In the genomic region with DNA sequence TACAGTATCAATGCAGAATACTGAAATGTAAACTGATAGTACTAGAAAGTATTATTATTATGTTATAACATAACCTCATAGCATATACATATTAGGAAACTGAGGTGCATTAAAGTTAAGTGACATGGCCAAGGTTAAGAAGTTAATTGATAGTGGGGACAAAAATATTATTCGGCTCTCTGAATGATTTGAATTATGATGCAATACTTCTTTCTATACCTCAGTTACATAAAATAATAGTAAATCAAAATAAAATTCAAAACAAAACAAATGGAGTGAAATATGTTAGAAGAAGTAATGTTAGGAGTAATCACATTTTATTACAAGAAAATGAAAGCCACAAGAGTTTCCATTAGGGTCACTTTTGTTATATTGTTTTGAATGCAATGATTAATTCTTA, we compare ENCODE assay signal across 20 cellular contexts.
DNase-seq lines count a peak whose midpoint lies in the region; ATAC-seq, FAIRE-seq and TF ChIP-seq lines count a peak whose summit lies in the region.
"Had no signal": no experiment of that assay in that cellular context is flagged by ENCODE, and none has a peak within 500 bp of the region (broad histone marks: within the 10 kb centered on the region; RNA-seq: fewer than 3 reads in every experiment).

No MANE protein-coding gene starts in this region.

- intact Hi-C loops in IMR-90 (cut with micrococcal nuclease) (no loop called here), sciatic nerve (cut with DNase I) (no loop called here)

- H3K14ac ChIP-seq in IMR-90 (replicated peaks; ENCODE audit: low read depth, low read length) (no peak overlapping the region), H1 (ENCODE audit: insufficient read length) (no peak overlapping the region)

- TF ChIP-seq RAD21 in IMR-90 (IDR thresholded peaks at IDR 0.05; ENCODE audit: low read length): no peak
- TF ChIP-seq RAD21 in H1 (IDR thresholded peaks at IDR 0.05 in 1 of 2, conservative IDR thresholded peaks at IDR 0.05 in 1 of 2; ENCODE audit: low read depth in 2 of 2, low read length in 2 of 2): no peak

- no peak overlapping the region for H2BK5ac ChIP-seq in IMR-90 (ENCODE audit: low read depth, low read length, poor library complexity, severe bottlenecking)
- H2BK5ac ChIP-seq in H1 (ENCODE audit: low read depth, low read length): no peak overlapping the region

- dilution Hi-C loops in IMR-90 (cut with HindIII; ENCODE audit: low sequenced_read_pairs, unreplicated experiment): no loop called here

- WGBS in IMR-90 (ENCODE audit: extremely low coverage in 2 of 2, insufficient read length in 1 of 2), 2 experiments: no CpG with 5 or more reads among the region's 1 CpG
- WGBS in H1 (ENCODE audit: extremely low coverage in 1 of 2, insufficient coverage in 1 of 2, insufficient read length in 1 of 2, insufficient replicate concordance in 2 of 2, low coverage in 1 of 2, low lambda C conversion rate in 2 of 2, missing lambda C conversion rate in 1 of 2), 2 experiments: 96% methylated on average over 1 of the region's 1 CpG; no CpG with 5 or more reads in 1 of the 2 experiments

- TF ChIP-seq POLR2A in IMR-90 (IDR thresholded peaks at IDR 0.05; ENCODE audit: low read depth, low read length) (no peak), H1 (IDR thresholded peaks at IDR 0.05; ENCODE audit: control extremely low read depth in 1 of 2, low read depth in 2 of 2, low read length in 2 of 2) (no peak)

- H3K36me3 ChIP-seq in IMR-90 (ENCODE audit: control insufficient read depth, insufficient read depth, low read length) (no peaks in the 10 kb centered on the region), H1 (ENCODE audit: control insufficient read depth in 2 of 4, insufficient read depth in 4 of 4, low read length in 3 of 4) (no peaks in the 10 kb centered on the region)
- H3K36me3 ChIP-seq: BE2C, BLaER1 had no signal

- H4K8ac ChIP-seq in IMR-90 (ENCODE audit: low read depth in 2 of 2, low read length in 2 of 2): no peak overlapping the region
- H4K8ac ChIP-seq in H1 (ENCODE audit: extremely low read depth, insufficient read depth, low read length): no peak overlapping the region

- H3K4me2 ChIP-seq in IMR-90 (ENCODE audit: low read depth, low read length) (no peak overlapping the region), H1 (ENCODE audit: insufficient read depth in 1 of 2, low read depth in 2 of 2, low read length in 2 of 2) (no peak overlapping the region)
- H3K4me2 ChIP-seq: BLaER1 had no signal

- CTCF ChIA-PET in IMR-90 (lab: Yijun Ruan, JAX) (no interaction called here), H1 (lab: Charles Lee; ENCODE audit: partially characterized antibody) (interaction anchor here (1.3 kb wide), 1 partner anchor 18 kb away, joined by 3 read pairs; no protein-coding TSS in a partner anchor)

- H3K79me2 ChIP-seq in H1 (ENCODE audit: control insufficient read depth in 1 of 2, insufficient read depth in 2 of 2, low read length in 2 of 2): no peaks in the 10 kb centered on the region

- H3K18ac ChIP-seq in IMR-90 (ENCODE audit: low read depth, low read length): no peak overlapping the region
- no peak overlapping the region for H3K18ac ChIP-seq in H1 (ENCODE audit: extremely low read depth, low read length)

- H2AK9ac ChIP-seq in IMR-90 (replicated peaks; ENCODE audit: low read depth, low read length, poor library complexity): no peak overlapping the region

- H2BK120ac ChIP-seq in IMR-90 (ENCODE audit: low read depth, low read length) (no peak overlapping the region), H1 (replicated peaks; ENCODE audit: low read depth, low read length) (no peak overlapping the region)

- FAIRE-seq in D721Med (lab: Jason Lieb, UNC) (peak; percentile 48), H1 (lab: Jason Lieb, UNC) (no peak)
- FAIRE-seq: A204.1, G401.6, GM12891, GM19239 had no signal

- H3K56ac ChIP-seq in IMR-90 (ENCODE audit: extremely low read depth, insufficient read depth, low read length) (no peak overlapping the region), H1 (replicated peaks; ENCODE audit: insufficient read length, low read depth, low read length) (no peak overlapping the region)

- H2AFZ ChIP-seq in IMR-90 (replicated peaks; ENCODE audit: low read length, poor library complexity): no peak overlapping the region
- no peak overlapping the region for H2AFZ ChIP-seq in H1 (ENCODE audit: low read length)

- H3K23ac ChIP-seq in IMR-90 (ENCODE audit: low read depth, low read length) (no peak overlapping the region), H1 (ENCODE audit: insufficient read length) (no peak overlapping the region)

- H3K9ac ChIP-seq in IMR-90 (ENCODE audit: low read depth, low read length): no peak overlapping the region
- H3K9ac ChIP-seq in H1 (replicated peaks in 1 of 4; ENCODE audit: extremely low read depth in 1 of 4, low read depth in 3 of 4, low read length in 3 of 4): no peak overlapping the region
- H3K9ac ChIP-seq: BLaER1 had no signal

- H3K27me3 ChIP-seq in IMR-90 (ENCODE audit: control insufficient read depth, insufficient read depth, low read length): no peaks in the 10 kb centered on the region
- no peaks in the 10 kb centered on the region for H3K27me3 ChIP-seq in H1 (replicated peaks in 1 of 4; ENCODE audit: control insufficient read depth in 3 of 4, extremely low read depth in 1 of 4, insufficient read depth in 3 of 4, low read length in 3 of 4)
- H3K27me3 ChIP-seq: BE2C, BLaER1 had no signal

- no peak overlapping the region for H2BK20ac ChIP-seq in IMR-90 (ENCODE audit: low read depth, low read length)
- no peak overlapping the region for H2BK20ac ChIP-seq in H1 (ENCODE audit: low read length)

- no peak for TF ChIP-seq EP300 in H1 (IDR thresholded peaks at IDR 0.05; ENCODE audit: borderline replicate concordance in 1 of 2, low read depth in 2 of 2, low read length in 2 of 2)

- H4K20me1 ChIP-seq in IMR-90 (ENCODE audit: insufficient read depth, low read length) (no peaks in the 10 kb centered on the region), H1 (replicated peaks in 1 of 2; ENCODE audit: control insufficient read depth in 1 of 2, insufficient read depth in 2 of 2, low read length in 2 of 2) (no peaks in the 10 kb centered on the region)
- H4K20me1 ChIP-seq: BLaER1 had no signal

- no peaks in the 10 kb centered on the region for H3K79me1 ChIP-seq in IMR-90 (ENCODE audit: low read depth in 1 of 2, low read length in 2 of 2)
- H3K79me1 ChIP-seq in H1 (ENCODE audit: low read depth, low read length): no peaks in the 10 kb centered on the region

- H3K9me3 ChIP-seq in IMR-90 (ENCODE audit: control insufficient read depth, insufficient read depth, low read length): no peaks in the 10 kb centered on the region
- H3K9me3 ChIP-seq in H1 (ENCODE audit: insufficient read depth in 2 of 2, low read depth in 1 of 2, low read length in 1 of 2): no peaks in the 10 kb centered on the region
- H3K9me3 ChIP-seq: BE2C, BLaER1 had no signal

- H4K91ac ChIP-seq in IMR-90 (ENCODE audit: insufficient read depth, low read depth, low read length): no peak overlapping the region
- no peak overlapping the region for H4K91ac ChIP-seq in H1 (replicated peaks; ENCODE audit: insufficient read length, low read length)

- no peak overlapping the region for H3K4me3 ChIP-seq in IMR-90 (ENCODE audit: insufficient read depth, low read depth, low read length)
- H3K4me3 ChIP-seq in H1 (ENCODE audit: extremely low read depth in 1 of 4, insufficient read depth in 2 of 4, low read depth in 3 of 4, low read length in 4 of 4): no peak overlapping the region
- H3K4me3 ChIP-seq: BLaER1 had no signal

- H2AK5ac ChIP-seq in IMR-90 (ENCODE audit: low read depth, low read length) (no peak overlapping the region), H1 (ENCODE audit: low read depth, low read length) (no peak overlapping the region)

- H2BK15ac ChIP-seq in IMR-90 (ENCODE audit: low read depth, low read length): no peak overlapping the region
- H2BK15ac ChIP-seq in H1 (ENCODE audit: low read length): no peak overlapping the region

- POLR2A ChIA-PET in IMR-90 (lab: Charles Lee; ENCODE audit: unreplicated experiment): no interaction called here
- POLR2A ChIA-PET in H1 (lab: Charles Lee; ENCODE audit: partially characterized antibody): no interaction called here

- BruUV-seq in IMR-90 (replicated peaks; lab: Mats Ljungman, UMichigan): no TSS peak

- ATAC-seq in IMR-90 (ENCODE audit: low read depth): no peak
- no peak for ATAC-seq in sciatic nerve

- TF ChIP-seq CTCF in D721Med (IDR thresholded peaks at IDR 0.05; ENCODE audit: insufficient read depth, missing control alignments): no peak
- TF ChIP-seq CTCF in IMR-90 (conservative IDR thresholded peaks at IDR 0.05; ENCODE audit: low read depth, low read length): no peak
- no peak for TF ChIP-seq CTCF in H1 (IDR thresholded peaks at IDR 0.05; ENCODE audit: control extremely low read depth in 1 of 3, insufficient read depth in 1 of 3, low read depth in 1 of 3, low read length in 3 of 3)

- H3K27ac ChIP-seq in IMR-90 (ENCODE audit: insufficient read depth, low read length) (no peak overlapping the region), H1 (ENCODE audit: low read depth, low read length) (no peak overlapping the region)
- H3K27ac ChIP-seq: BLaER1 had no signal

- H4K5ac ChIP-seq in IMR-90 (ENCODE audit: low read depth, low read length): no peak overlapping the region
- no peak overlapping the region for H4K5ac ChIP-seq in H1 (ENCODE audit: insufficient read length, low read depth, low read length)

- H2BK12ac ChIP-seq in H1 (ENCODE audit: low read depth, low read length): no peak overlapping the region

- H3K23me2 ChIP-seq in H1 (ENCODE audit: low read depth, low read length): no peaks in the 10 kb centered on the region

- no peaks in the 10 kb centered on the region; the same call in 1 of the 2 replicates for H3K9me1 ChIP-seq in IMR-90 (ENCODE audit: insufficient read depth, low read length)

- no peak for DNase-seq in D721Med (ENCODE audit: insufficient read length, low spot score)
- DNase-seq in IMR-90: no peak
- no peak for DNase-seq in H1 (ENCODE audit: low read depth in 1 of 2, low spot score in 2 of 2)
- DNase-seq in NCI-H345 (lab: John Stamatoyannopoulos, UW): no peak
- DNase-seq in sciatic nerve (ENCODE audit: low spot score): no peak
- DNase-seq: 8988T; ACHN; BE2C; C1 segment of cervical spinal cord; CD4-positive, alpha-beta memory T cell; CD4-positive, CD25-positive, alpha-beta regulatory T cell; CD8-positive, alpha-beta memory T cell; COR-L47; DMS79 treated with DMSO at 0.1 percent for 48 hours; GF-D8 had no signal

- in situ Hi-C loops in IMR-90 (cut with MboI; ENCODE audit: low sequenced_read_pairs): no loop called here

- H3K4ac ChIP-seq in IMR-90 (ENCODE audit: low read depth, low read length): no peak overlapping the region
- no peak overlapping the region for H3K4ac ChIP-seq in H1 (replicated peaks; ENCODE audit: insufficient read length, low read depth, low read length)

- H3K4me1 ChIP-seq in IMR-90 (ENCODE audit: control insufficient read depth, insufficient read depth, low read length): peaks cover 5% of the 10 kb centered on the region; the same call in 1 of the 2 replicates
- no peaks in the 10 kb centered on the region for H3K4me1 ChIP-seq in H1 (replicated peaks in 1 of 4; ENCODE audit: control insufficient read depth in 3 of 4, insufficient read depth in 4 of 4, low read length in 3 of 4)

TF ChIP-seq in IMR-90, 13 proteins besides CTCF, POLR2A, EP300 and RAD21 (continues in another document):
- TF ChIP-seq FOS (IDR thresholded peaks at IDR 0.05; ENCODE audit: low read depth, low read length): no peak
